ENCODE assay signal across 7 cellular contexts in the genomic region with DNA sequence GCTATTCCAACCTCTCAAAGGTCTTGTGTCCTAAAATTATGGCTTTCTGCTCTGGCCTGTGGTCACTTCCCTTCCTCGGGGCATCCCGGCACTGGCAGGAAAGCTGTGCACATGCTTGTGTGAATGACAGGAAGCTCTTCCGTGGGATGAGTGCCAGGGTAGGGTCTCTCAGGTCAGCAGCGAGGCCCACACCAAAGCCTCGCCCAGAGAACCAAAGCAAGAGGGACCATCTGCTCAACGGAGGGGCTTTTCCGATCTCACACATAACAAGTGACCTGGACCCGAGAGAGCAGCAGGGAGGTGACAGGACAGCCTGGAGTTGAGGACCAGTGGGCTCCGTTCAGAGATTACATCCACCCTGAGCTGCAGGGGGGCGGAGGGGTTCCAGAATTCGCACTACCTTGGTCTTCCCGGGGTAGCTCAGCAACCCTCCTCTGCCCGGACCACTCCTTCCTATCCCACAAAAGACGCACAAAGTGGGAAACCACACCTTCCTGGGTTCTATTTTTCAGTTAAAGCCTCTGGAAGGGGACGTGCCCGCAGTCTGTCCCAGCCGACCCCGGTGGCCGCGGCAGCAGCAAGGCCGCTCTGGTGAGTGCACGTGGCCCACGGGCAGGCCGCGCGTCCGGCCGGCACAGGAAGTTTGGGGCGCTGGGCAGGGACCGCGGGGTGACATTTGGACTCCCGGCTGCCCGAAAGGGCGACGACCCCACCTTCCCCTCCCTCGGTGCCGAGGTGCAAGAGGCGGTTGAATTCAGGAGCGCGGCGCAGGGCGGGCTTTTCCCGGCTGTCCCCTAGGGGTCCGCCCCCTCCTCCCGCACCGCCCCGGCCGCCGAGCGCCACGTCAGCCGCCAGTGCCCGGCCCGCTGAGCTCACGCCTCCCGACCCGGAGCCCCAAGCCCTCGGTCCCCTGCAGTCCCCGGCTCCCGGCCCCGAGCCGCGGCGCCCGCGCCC. TPM values are rescaled to one million over a fixed set of nuclear protein-coding genes. Genes with fewer than 3 reads are reported as not detected.
DNase-seq lines count a peak whose midpoint lies in the region; ATAC-seq and TF ChIP-seq lines count a peak whose summit lies in the region.

No MANE protein-coding gene starts in this region.

- peak overlapping the region; percentile 60 for H3K27ac Mint-ChIP-seq in activated CD8-positive, alpha-beta T cell treated with anti-CD3 and anti-CD28 coated beads for 36 hours

- peak overlapping the region; percentile 89 for H3K4me3 Mint-ChIP-seq in activated CD8-positive, alpha-beta T cell treated with anti-CD3 and anti-CD28 coated beads for 36 hours

- H3K27me3 ChIP-seq in HAP-1 (ENCODE audit: low read depth) (no peaks in the 10 kb centered on the region; the same call in 1 of the 2 replicates), MG63 (no peaks in the 10 kb centered on the region), muscle layer of colon (ENCODE audit: control insufficient read depth in 1 of 2, insufficient read depth in 2 of 2, low read length in 2 of 2) (no peaks in the 10 kb centered on the region)

- no peak for TF ChIP-seq POLR2A in erythroblast (IDR thresholded peaks at IDR 0.05; ENCODE audit: low read length)

- no peak for TF ChIP-seq CTCF in activated CD8-positive, alpha-beta T cell treated with anti-CD3 and anti-CD28 coated beads for 36 hours (IDR thresholded peaks at IDR 0.05)

- H3K4me1 ChIP-seq in HAP-1 (peaks cover 9% of the 10 kb centered on the region), muscle layer of colon (ENCODE audit: insufficient read depth, low read length) (peaks cover 11% of the 10 kb centered on the region)

- H3K36me3 ChIP-seq in HAP-1 (replicated peaks) = peaks cover 13% of the 10 kb centered on the region
- peaks cover 21% of the 10 kb centered on the region for H3K36me3 ChIP-seq in MG63
- no peaks in the 10 kb centered on the region for H3K36me3 ChIP-seq in muscle layer of colon (ENCODE audit: insufficient read depth, low read length)

- POLR2A ChIA-PET in activated CD8-positive, alpha-beta T cell treated with anti-CD3 and anti-CD28 coated beads for 36 hours (lab: Charles Lee) = interaction anchor here (0.6 to 2.5 kb wide), 6 partner anchors 10 to 508 kb away, joined by 3 to 8 read pairs (median 4); no protein-coding TSS in a partner anchor

- in situ Hi-C loops in HAP-1 (cut with MboI; ENCODE audit: low sequenced_read_pairs) = loop anchor here (10.0 kb wide), 1 partner anchor 185 kb away; a partner anchor contains a TSS

- peak overlapping the region; percentile 42 for H3K9ac ChIP-seq in muscle layer of colon (ENCODE audit: low read length)

- H3K9me3 ChIP-seq in HAP-1 = no peaks in the 10 kb centered on the region
- H3K9me3 ChIP-seq in MG63 = no peaks in the 10 kb centered on the region
- no peaks in the 10 kb centered on the region for H3K9me3 ChIP-seq in muscle layer of colon (ENCODE audit: low read length)

- ATAC-seq in activated CD8-positive, alpha-beta T cell treated with anti-CD3 and anti-CD28 coated beads for 36 hours = peak; percentile 47

- H3K36me3 Mint-ChIP-seq in activated CD8-positive, alpha-beta T cell treated with anti-CD3 and anti-CD28 coated beads for 36 hours (ENCODE audit: low read depth) = peaks cover 14% of the 10 kb centered on the region

- peaks cover 14% of the 10 kb centered on the region for H3K4me1 Mint-ChIP-seq in activated CD8-positive, alpha-beta T cell treated with anti-CD3 and anti-CD28 coated beads for 36 hours (ENCODE audit: low read depth)

- H3K9me3 Mint-ChIP-seq in activated CD8-positive, alpha-beta T cell treated with anti-CD3 and anti-CD28 coated beads for 36 hours = no peaks in the 10 kb centered on the region

- H3K4me3 ChIP-seq in GM08714 (ENCODE audit: low read length) = peak overlapping the region; percentile 82
- peak overlapping the region; percentile 71 for H3K4me3 ChIP-seq in HAP-1
- peak overlapping the region; percentile 62 for H3K4me3 ChIP-seq in MG63
- H3K4me3 ChIP-seq in muscle layer of colon (ENCODE audit: low read depth in 1 of 2, low read length in 2 of 2) = peak overlapping the region; percentile 71 to 72

- CTCF ChIA-PET in activated CD8-positive, alpha-beta T cell treated with anti-CD3 and anti-CD28 coated beads for 36 hours (lab: Charles Lee) = interaction anchor here (1.0 to 1.6 kb wide), 3 partner anchors 101 to 149 kb away, joined by 3 to 4 read pairs (median 3); no protein-coding TSS in a partner anchor

- H3K27me3 Mint-ChIP-seq in activated CD8-positive, alpha-beta T cell treated with anti-CD3 and anti-CD28 coated beads for 36 hours = no peaks in the 10 kb centered on the region

- DNase-seq in HAP-1 (ENCODE audit: low spot score in 2 of 2) = peak; percentile 38 to 81
- DNase-seq in MG63 = peak; percentile 77
- peak; percentile 52 for DNase-seq in activated CD8-positive, alpha-beta T cell treated with anti-CD3 and anti-CD28 coated beads for 36 hours
- DNase-seq in erythroblast (lab: John Stamatoyannopoulos, UW) = peak; percentile 59 to 65
- DNase-seq in substantia nigra (lab: John Stamatoyannopoulos, UW) = peak in 30 of 49 donors; percentile 10 to 58 (median 36)

- H3K27ac ChIP-seq in muscle layer of colon (ENCODE audit: low read depth, low read length) = no peak overlapping the region
- H3K27ac ChIP-seq in substantia nigra (ENCODE audit: low read depth, low read length, poor library complexity, severe bottlenecking) = peak overlapping the region; percentile 44

- intact Hi-C loops in activated CD8-positive, alpha-beta T cell treated with anti-CD3 and anti-CD28 coated beads for 36 hours (cut with micrococcal nuclease) = no loop called here

RNA-seq across cellular contexts. Expression of a gene that starts 1.0 kb away (rescaled TPM):
- total RNA-seq in MG63 (2014; rRNA removed; shearing (Covaris generic); ENCODE audit: low replicate concordance) = 417 and 442 TPM in 2 replicates
- total RNA-seq in activated CD8-positive, alpha-beta T cell treated with anti-CD3 and anti-CD28 coated beads for 36 hours = 10 to 100 TPM; 49.3 to 51.0 TPM
